24 cellular contexts compared by ENCODE assay signal in genomic region chr10:97531401-97531985, GRCh38. TPM values are rescaled to one million over a fixed set of nuclear protein-coding genes. Genes with fewer than 3 reads are reported as not detected.
DNase-seq lines count a peak whose midpoint lies in the region; ATAC-seq, FAIRE-seq and TF ChIP-seq lines count a peak whose summit lies in the region.
"Had no signal": no experiment of that assay in that cellular context is flagged by ENCODE, and none has a peak within 500 bp of the region (broad histone marks: within the 10 kb centered on the region; RNA-seq: fewer than 3 reads in every experiment).

No MANE protein-coding gene starts in this region.

- no peak for TF ChIP-seq CTCF in IMR-90 (conservative IDR thresholded peaks at IDR 0.05; ENCODE audit: low read depth, low read length)
- TF ChIP-seq CTCF in brain microvascular endothelial cell (IDR thresholded peaks at IDR 0.05; ENCODE audit: low read depth, low read length, missing control alignments): no peak
- no peak for TF ChIP-seq CTCF in CD8-positive, alpha-beta T cell (IDR thresholded peaks at IDR 0.05)
- TF ChIP-seq CTCF in activated CD8-positive, alpha-beta T cell treated with anti-CD3 and anti-CD28 coated beads for 36 hours (IDR thresholded peaks at IDR 0.05): no peak

- no peak overlapping the region for H4K8ac ChIP-seq in IMR-90 (ENCODE audit: low read depth in 2 of 2, low read length in 2 of 2)

- no peak overlapping the region for H3K4me2 ChIP-seq in IMR-90 (ENCODE audit: low read depth, low read length)
- H3K4me2 ChIP-seq: hepatocyte had no signal

- no peaks in the 10 kb centered on the region for H3K36me3 Mint-ChIP-seq in CD8-positive, alpha-beta T cell
- no peaks in the 10 kb centered on the region for H3K36me3 Mint-ChIP-seq in activated CD8-positive, alpha-beta T cell treated with anti-CD3 and anti-CD28 coated beads for 36 hours (ENCODE audit: low read depth)
- H3K36me3 Mint-ChIP-seq: activated CD4-positive, alpha-beta memory T cell treated with anti-CD3 and anti-CD28 coated beads for 36 hours had no signal

- H3K27ac Mint-ChIP-seq in CD8-positive, alpha-beta T cell: no peak overlapping the region
- H3K27ac Mint-ChIP-seq in activated CD8-positive, alpha-beta T cell treated with anti-CD3 and anti-CD28 coated beads for 36 hours: no peak overlapping the region
- H3K27ac Mint-ChIP-seq: activated CD4-positive, alpha-beta memory T cell treated with anti-CD3 and anti-CD28 coated beads for 36 hours; activated naive CD4-positive, alpha-beta T cell treated with anti-CD3 and anti-CD28 coated beads, Interleukin-2, amount 50 U/mL, for 24 hours; activated T-cell treated with anti-CD3 and anti-CD28 coated beads, Interleukin-2, amount 50 U/mL, for 24 hours; dendritic cell treated with granulocyte-macrophage colony-stimulating factor and Interleukin-4, amounts not matched to agents 40 ng/mL and 50 ng/mL, for 4 days had no signal

- POLR2A ChIA-PET in IMR-90 (lab: Charles Lee; ENCODE audit: unreplicated experiment): no interaction called here
- POLR2A ChIA-PET in CD8-positive, alpha-beta T cell (lab: Charles Lee): no interaction called here
- POLR2A ChIA-PET in activated CD8-positive, alpha-beta T cell treated with anti-CD3 and anti-CD28 coated beads for 36 hours (lab: Charles Lee): no interaction called here

- peaks cover 3 to 47% of the 10 kb centered on the region in 2 experiments; a peak in 3 of 4 replicates for H3K79me1 ChIP-seq in IMR-90 (ENCODE audit: low read depth in 1 of 2, low read length in 2 of 2)

- H3K36me3 ChIP-seq in IMR-90 (ENCODE audit: control insufficient read depth, insufficient read depth, low read length) (peaks cover 2% of the 10 kb centered on the region; the same call in 1 of the 2 replicates), brain microvascular endothelial cell (replicated peaks) (no peaks in the 10 kb centered on the region)
- no peaks in the 10 kb centered on the region for H3K36me3 ChIP-seq in CD8-positive, alpha-beta T cell (ENCODE audit: insufficient read depth, low read length)
- H3K36me3 ChIP-seq: tibial nerve had no signal

- in situ Hi-C loops in ACHN (cut with HindIII; ENCODE audit: low pct_ligation_motif_present, low pct_unique_long_range_greater_than_20kb, low sequenced_read_pairs) (no loop called here), IMR-90 (cut with MboI; ENCODE audit: low sequenced_read_pairs) (no loop called here), brain microvascular endothelial cell (cut with HindIII; ENCODE audit: low pct_ligation_motif_present, low sequenced_read_pairs) (no loop called here)

- 72% methylated on average over 7 of the region's 10 CpGs; no CpG with 5 or more reads in 1 of the 2 experiments for WGBS in IMR-90 (ENCODE audit: extremely low coverage in 2 of 2, insufficient read length in 1 of 2), 2 experiments

- peak; percentile 40 for ATAC-seq in IMR-90 (ENCODE audit: low read depth)
- no peak for ATAC-seq in CD8-positive, alpha-beta T cell
- ATAC-seq in activated CD8-positive, alpha-beta T cell treated with anti-CD3 and anti-CD28 coated beads for 36 hours: no peak
- ATAC-seq: PC-3 had no signal

- H3K56ac ChIP-seq in IMR-90 (ENCODE audit: extremely low read depth, insufficient read depth, low read length): no peak overlapping the region

- H3K27me3 ChIP-seq in IMR-90 (ENCODE audit: control insufficient read depth, insufficient read depth, low read length) (no peaks in the 10 kb centered on the region), brain microvascular endothelial cell (replicated peaks) (no peaks in the 10 kb centered on the region)
- H3K27me3 ChIP-seq in CD8-positive, alpha-beta T cell (ENCODE audit: insufficient read depth, low read length): no peaks in the 10 kb centered on the region
- H3K27me3 ChIP-seq: hepatocyte, tibial nerve had no signal

- H3K23ac ChIP-seq in IMR-90 (ENCODE audit: low read depth, low read length): no peak overlapping the region

- no peaks in the 10 kb centered on the region for H3K27me3 Mint-ChIP-seq in CD8-positive, alpha-beta T cell (ENCODE audit: low read depth)
- no peaks in the 10 kb centered on the region for H3K27me3 Mint-ChIP-seq in activated CD8-positive, alpha-beta T cell treated with anti-CD3 and anti-CD28 coated beads for 36 hours
- H3K27me3 Mint-ChIP-seq: activated CD4-positive, alpha-beta memory T cell treated with anti-CD3 and anti-CD28 coated beads for 36 hours; activated naive CD4-positive, alpha-beta T cell treated with anti-CD3 and anti-CD28 coated beads, Interleukin-2, amount 50 U/mL, for 24 hours; activated T-cell treated with anti-CD3 and anti-CD28 coated beads, Interleukin-2, amount 50 U/mL, for 24 hours; dendritic cell treated with granulocyte-macrophage colony-stimulating factor and Interleukin-4, amounts not matched to agents 40 ng/mL and 50 ng/mL, for 4 days; IgD-negative memory B cell had no signal

- CTCF ChIA-PET in IMR-90 (lab: Yijun Ruan, JAX): no interaction called here
- CTCF ChIA-PET in CD8-positive, alpha-beta T cell (lab: Charles Lee): no interaction called here
- CTCF ChIA-PET in activated CD8-positive, alpha-beta T cell treated with anti-CD3 and anti-CD28 coated beads for 36 hours (lab: Charles Lee): interaction anchor here (4.4 kb wide), 1 partner anchor 22 kb away, joined by 54 read pairs; no protein-coding TSS in a partner anchor

- FAIRE-seq in GM12892 (lab: Jason Lieb, UNC): no peak
- FAIRE-seq: A204.1, GM19239 had no signal

- peaks cover 16% of the 10 kb centered on the region for H3K9me1 ChIP-seq in IMR-90 (ENCODE audit: insufficient read depth, low read length)

- TF ChIP-seq POLR2A in IMR-90 (IDR thresholded peaks at IDR 0.05; ENCODE audit: low read depth, low read length) (no peak), GM12892 (IDR thresholded peaks at IDR 0.05; ENCODE audit: low read depth, low read length) (no peak)

- peak overlapping the region; percentile 8 for H2AFZ ChIP-seq in IMR-90 (replicated peaks; ENCODE audit: low read length, poor library complexity)
- H2AFZ ChIP-seq: hepatocyte had no signal

- no peaks in the 10 kb centered on the region for H3K4me1 Mint-ChIP-seq in CD8-positive, alpha-beta T cell (ENCODE audit: low read depth)
- H3K4me1 Mint-ChIP-seq in activated CD8-positive, alpha-beta T cell treated with anti-CD3 and anti-CD28 coated beads for 36 hours (ENCODE audit: low read depth): no peaks in the 10 kb centered on the region
- H3K4me1 Mint-ChIP-seq: activated naive CD4-positive, alpha-beta T cell treated with anti-CD3 and anti-CD28 coated beads, Interleukin-2, amount 50 U/mL, for 24 hours had no signal

- peak overlapping the region; percentile 27; the same call in 1 of the 2 replicates for H2AK5ac ChIP-seq in IMR-90 (ENCODE audit: low read depth, low read length)

- peak overlapping the region; percentile 45; the same call in 1 of the 2 replicates for H2BK20ac ChIP-seq in IMR-90 (ENCODE audit: low read depth, low read length)

- no peaks in the 10 kb centered on the region for H3K9me3 Mint-ChIP-seq in CD8-positive, alpha-beta T cell
- H3K9me3 Mint-ChIP-seq in activated CD8-positive, alpha-beta T cell treated with anti-CD3 and anti-CD28 coated beads for 36 hours: no peaks in the 10 kb centered on the region
- H3K9me3 Mint-ChIP-seq: activated CD4-positive, alpha-beta memory T cell treated with anti-CD3 and anti-CD28 coated beads for 36 hours; activated naive CD4-positive, alpha-beta T cell treated with anti-CD3 and anti-CD28 coated beads, Interleukin-2, amount 50 U/mL, for 24 hours; activated T-cell treated with anti-CD3 and anti-CD28 coated beads, Interleukin-2, amount 50 U/mL, for 24 hours; dendritic cell treated with granulocyte-macrophage colony-stimulating factor and Interleukin-4, amounts not matched to agents 40 ng/mL and 50 ng/mL, for 4 days; IgD-negative memory B cell had no signal

- intact Hi-C loops in IMR-90 (cut with micrococcal nuclease): no loop called here
- intact Hi-C loops in CD8-positive, alpha-beta T cell (cut with DNase I, micrococcal nuclease): no loop called here
- intact Hi-C loops in activated CD8-positive, alpha-beta T cell treated with anti-CD3 and anti-CD28 coated beads for 36 hours (cut with micrococcal nuclease): no loop called here

- no peak overlapping the region for H4K5ac ChIP-seq in IMR-90 (ENCODE audit: low read depth, low read length)

- H2BK5ac ChIP-seq in IMR-90 (ENCODE audit: low read depth, low read length, poor library complexity, severe bottlenecking): peak overlapping the region; percentile 65

- dilution Hi-C loops in IMR-90 (cut with HindIII; ENCODE audit: low sequenced_read_pairs, unreplicated experiment): no loop called here

- H2BK120ac ChIP-seq in IMR-90 (ENCODE audit: low read depth, low read length): peak overlapping the region; percentile 32; the same call in 1 of the 2 replicates

- no peak overlapping the region for H3K4me3 ChIP-seq in IMR-90 (ENCODE audit: insufficient read depth, low read depth, low read length)
- no peak overlapping the region for H3K4me3 ChIP-seq in brain microvascular endothelial cell (ENCODE audit: low read depth, low read length)
- H3K4me3 ChIP-seq in CD8-positive, alpha-beta T cell (ENCODE audit: low read depth, low read length): no peak overlapping the region
- H3K4me3 ChIP-seq: hepatocyte, tibial nerve had no signal

- no peak overlapping the region for H3K9ac ChIP-seq in IMR-90 (ENCODE audit: low read depth, low read length)

- no peak overlapping the region for H3K14ac ChIP-seq in IMR-90 (replicated peaks; ENCODE audit: low read depth, low read length)

- no peaks in the 10 kb centered on the region for H3K9me3 ChIP-seq in IMR-90 (ENCODE audit: control insufficient read depth, insufficient read depth, low read length)
- H3K9me3 ChIP-seq in CD8-positive, alpha-beta T cell (ENCODE audit: low read length): no peaks in the 10 kb centered on the region
- H3K9me3 ChIP-seq: tibial nerve had no signal

- no peak overlapping the region for H3K18ac ChIP-seq in IMR-90 (ENCODE audit: low read depth, low read length)

- peaks cover 29% of the 10 kb centered on the region for H4K20me1 ChIP-seq in IMR-90 (ENCODE audit: insufficient read depth, low read length)

- peak; percentile 64 for DNase-seq in ACHN
- peak; percentile 60 for DNase-seq in IMR-90
- DNase-seq in brain microvascular endothelial cell: peak; percentile 62
- DNase-seq in kidney tubule cell (ENCODE audit: low spot score): peak; percentile 76
- no peak for DNase-seq in CD8-positive, alpha-beta T cell
- DNase-seq in GM12892 (ENCODE audit: insufficient read length): no peak
- DNase-seq in activated CD8-positive, alpha-beta T cell treated with anti-CD3 and anti-CD28 coated beads for 36 hours: no peak
- DNase-seq in DMS53 (lab: John Stamatoyannopoulos, UW): no peak
- DNase-seq: activated CD4-positive, alpha-beta memory T cell treated with anti-CD3 and anti-CD28 coated beads for 36 hours; activated T-cell treated with anti-CD3 and anti-CD28 coated beads, Interleukin-2, amount 50 U/mL, for 24 hours; midbrain; MV-4-11; NCI-H69; PC-3; stimulated activated naive CD4-positive, alpha-beta T cell treated with Interleukin-2 at 50 U/mL for 16 hours had no signal

- no peak overlapping the region for H3K4me3 Mint-ChIP-seq in CD8-positive, alpha-beta T cell
- no peak overlapping the region for H3K4me3 Mint-ChIP-seq in activated CD8-positive, alpha-beta T cell treated with anti-CD3 and anti-CD28 coated beads for 36 hours
- H3K4me3 Mint-ChIP-seq: activated CD4-positive, alpha-beta memory T cell treated with anti-CD3 and anti-CD28 coated beads for 36 hours; activated naive CD4-positive, alpha-beta T cell treated with anti-CD3 and anti-CD28 coated beads, Interleukin-2, amount 50 U/mL, for 24 hours; activated T-cell treated with anti-CD3 and anti-CD28 coated beads, Interleukin-2, amount 50 U/mL, for 24 hours; brain; dendritic cell treated with granulocyte-macrophage colony-stimulating factor and Interleukin-4, amounts not matched to agents 40 ng/mL and 50 ng/mL, for 4 days; IgD-negative memory B cell had no signal

- TF ChIP-seq RAD21 in IMR-90 (IDR thresholded peaks at IDR 0.05; ENCODE audit: low read length): no peak

- H3K4ac ChIP-seq in IMR-90 (ENCODE audit: low read depth, low read length): peak overlapping the region; percentile 39; the same call in 1 of the 2 replicates

- H2BK15ac ChIP-seq in IMR-90 (ENCODE audit: low read depth, low read length): no peak overlapping the region; the same call in 2 of the 3 replicates

- no TSS peak for BruUV-seq in IMR-90 (replicated peaks; lab: Mats Ljungman, UMichigan)

- no peak overlapping the region for H4K91ac ChIP-seq in IMR-90 (ENCODE audit: insufficient read depth, low read depth, low read length)

- H3K27ac ChIP-seq in IMR-90 (ENCODE audit: insufficient read depth, low read length) (no peak overlapping the region), brain microvascular endothelial cell (peak overlapping the region; percentile 47)
- H3K27ac ChIP-seq in CD8-positive, alpha-beta T cell (ENCODE audit: low read depth, low read length): no peak overlapping the region
- H3K27ac ChIP-seq: C4-2B, hepatocyte, tibial nerve had no signal

- H3K4me1 ChIP-seq in IMR-90 (ENCODE audit: control insufficient read depth, insufficient read depth, low read length): peaks cover 13% of the 10 kb centered on the region
- H3K4me1 ChIP-seq in CD8-positive, alpha-beta T cell (ENCODE audit: insufficient read depth, low read length): no peaks in the 10 kb centered on the region
- H3K4me1 ChIP-seq: tibial nerve had no signal

- H2AK9ac ChIP-seq in IMR-90 (replicated peaks; ENCODE audit: low read depth, low read length, poor library complexity): peak overlapping the region; percentile 7

RNA-seq across cellular contexts. Expression of gene UBTD1, which starts 32.8 kb away (rescaled TPM):
- total RNA-seq in IMR-90 (2012; rRNA removed): 21.9 TPM in 2 replicates
- 44.9 and 57.5 TPM in 2 replicates for polyA plus RNA-seq in IMR-90 (2012; rRNA removed)
- 57.1 and 67.3 TPM in 2 replicates for polyA plus RNA-seq in IMR-90 (2012; cell fraction: cytosol; rRNA removed)
- polyA plus RNA-seq in IMR-90 (2012; cell fraction: nucleus; rRNA removed; ENCODE audit: low replicate concordance): 17.2 and 37.0 TPM in 2 replicates
- 1 to 10 TPM in 1 of 2 experiments, under 1 TPM in 1; 0.58 to 1.1 TPM for total RNA-seq in CD8-positive, alpha-beta T cell
- polyA plus RNA-seq in GM12892 (2012; ENCODE audit: missing spikeins): 0.55 TPM
- total RNA-seq in activated CD8-positive, alpha-beta T cell treated with anti-CD3 and anti-CD28 coated beads for 36 hours: 1 to 10 TPM; 1.6 to 2.1 TPM

RNA-seq across cellular contexts. Expression of gene MMS19, which starts 33.3 kb away (rescaled TPM):
- 55.3 and 70.1 TPM in 2 replicates for total RNA-seq in IMR-90 (2012; rRNA removed)
- polyA plus RNA-seq in IMR-90 (2012; rRNA removed): 72.7 TPM in 2 replicates
- 36.0 and 61.2 TPM in 2 replicates for polyA plus RNA-seq in IMR-90 (2012; cell fraction: cytosol; rRNA removed)
- 186 and 281 TPM in 2 replicates for polyA plus RNA-seq in IMR-90 (2012; cell fraction: nucleus; rRNA removed; ENCODE audit: low replicate concordance)
- 10 to 100 TPM; 48.4 to 49.5 TPM for total RNA-seq in CD8-positive, alpha-beta T cell
- polyA plus RNA-seq in GM12892 (2012; ENCODE audit: missing spikeins): 53.0 TPM
- total RNA-seq in activated CD8-positive, alpha-beta T cell treated with anti-CD3 and anti-CD28 coated beads for 36 hours: 100 to 1,000 TPM; 107 to 108 TPM

RNA-seq across cellular contexts. Expression of gene ANKRD2, which starts 41.1 kb away (rescaled TPM):
- 0.28 and 0.36 TPM in 2 replicates for total RNA-seq in IMR-90 (2012; rRNA removed)
- 0.40 and 0.65 TPM in 2 replicates for polyA plus RNA-seq in IMR-90 (2012; rRNA removed)
- polyA plus RNA-seq in IMR-90 (2012; cell fraction: cytosol; rRNA removed): 0.36 and 0.63 TPM in 2 replicates
- 0.29 and 0.38 TPM in 2 replicates for polyA plus RNA-seq in IMR-90 (2012; cell fraction: nucleus; rRNA removed; ENCODE audit: low replicate concordance)
- total RNA-seq in CD8-positive, alpha-beta T cell: not detected
- not detected for polyA plus RNA-seq in GM12892 (2012; ENCODE audit: missing spikeins)
- not detected for total RNA-seq in activated CD8-positive, alpha-beta T cell treated with anti-CD3 and anti-CD28 coated beads for 36 hours
- total RNA-seq: activated CD4-positive, alpha-beta memory T cell treated with anti-CD3 and anti-CD28 coated beads for 36 hours; hepatocyte had no signal
- polyA plus RNA-seq: hepatocyte, IgD-negative memory B cell had no signal

RNA-seq across cellular contexts. Expression of gene HOGA1, which starts 52.7 kb away (rescaled TPM):
- 0.36 and 0.56 TPM in 2 replicates for total RNA-seq in IMR-90 (2012; rRNA removed)
- polyA plus RNA-seq in IMR-90 (2012; rRNA removed): 0.41 and 0.42 TPM in 2 replicates
- polyA plus RNA-seq in IMR-90 (2012; cell fraction: cytosol; rRNA removed): 0.25 and 0.45 TPM in 2 replicates
- polyA plus RNA-seq in IMR-90 (2012; cell fraction: nucleus; rRNA removed; ENCODE audit: low replicate concordance): 1.2 and 1.4 TPM in 2 replicates
- not detected for total RNA-seq in CD8-positive, alpha-beta T cell
- polyA plus RNA-seq in GM12892 (2012; ENCODE audit: missing spikeins): not detected
- not detected for total RNA-seq in activated CD8-positive, alpha-beta T cell treated with anti-CD3 and anti-CD28 coated beads for 36 hours
- total RNA-seq: activated CD4-positive, alpha-beta memory T cell treated with anti-CD3 and anti-CD28 coated beads for 36 hours had no signal
- polyA plus RNA-seq: IgD-negative memory B cell had no signal

RNA-seq across cellular contexts. Expression of gene C10orf62, which starts 58.0 kb away (rescaled TPM):
- not detected in 2 replicates for total RNA-seq in IMR-90 (2012; rRNA removed)
- not detected in 2 replicates for polyA plus RNA-seq in IMR-90 (2012; rRNA removed)
- polyA plus RNA-seq in IMR-90 (2012; cell fraction: cytosol; rRNA removed): not detected in 2 replicates
- 0.13 and 0.14 TPM in 2 replicates for polyA plus RNA-seq in IMR-90 (2012; cell fraction: nucleus; rRNA removed; ENCODE audit: low replicate concordance)
- not detected for total RNA-seq in CD8-positive, alpha-beta T cell
- polyA plus RNA-seq in GM12892 (2012; ENCODE audit: missing spikeins): not detected
- total RNA-seq in activated CD8-positive, alpha-beta T cell treated with anti-CD3 and anti-CD28 coated beads for 36 hours: not detected
- total RNA-seq: activated CD4-positive, alpha-beta memory T cell treated with anti-CD3 and anti-CD28 coated beads for 36 hours; PC-3 had no signal
- polyA plus RNA-seq: hepatocyte, IgD-negative memory B cell had no signal

Comparison
In these comparisons a context has a peak if more than half of its experiments do, and no peak if none do; other contexts are left out.
1. DNase-seq: peak in ACHN (single experiment), IMR-90 (single experiment), brain microvascular endothelial cell (single experiment) and kidney tubule cell (single experiment); none in CD8-positive, alpha-beta T cell (0 of 7), GM12892 (single experiment), activated CD8-positive, alpha-beta T cell treated with anti-CD3 and anti-CD28 coated beads for 36 hours (single experiment) and DMS53 (single experiment).